ENCODE assay signal across 1 cellular context in genomic region chr7:128835790-128836641, GRCh38.
TF ChIP-seq lines count a peak whose summit lies in the region.

No MANE protein-coding gene starts in this region.

TF ChIP-seq in IMR-90, 13 proteins besides CTCF, POLR2A, EP300 and RAD21:
- no peak for TF ChIP-seq RFX5 (IDR thresholded peaks at IDR 0.05; ENCODE audit: low read depth, low read length)
- TF ChIP-seq, protein P1, sequence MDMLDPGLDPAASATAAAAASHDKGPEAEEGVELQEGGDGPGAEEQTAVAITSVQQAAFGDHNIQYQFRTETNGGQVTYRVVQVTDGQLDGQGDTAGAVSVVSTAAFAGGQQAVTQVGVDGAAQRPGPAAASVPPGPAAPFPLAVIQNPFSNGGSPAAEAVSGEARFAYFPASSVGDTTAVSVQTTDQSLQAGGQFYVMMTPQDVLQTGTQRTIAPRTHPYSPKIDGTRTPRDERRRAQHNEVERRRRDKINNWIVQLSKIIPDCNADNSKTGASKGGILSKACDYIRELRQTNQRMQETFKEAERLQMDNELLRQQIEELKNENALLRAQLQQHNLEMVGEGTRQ (IDR thresholded peaks at IDR 0.05; ENCODE audit: low read depth, low read length): no peak
- TF ChIP-seq MAZ (IDR thresholded peaks at IDR 0.05; ENCODE audit: borderline replicate concordance, low read depth, low read length): peak; percentile 70; the same call in 1 of the 2 replicates
- TF ChIP-seq CHD1 (IDR thresholded peaks at IDR 0.05; ENCODE audit: low read depth, low read length): no peak
